In genomic region chr12:107079172-107080011, GRCh38 we compare ENCODE assay signal across 7 cellular contexts. TPM values are rescaled to one million over a fixed set of nuclear protein-coding genes. Genes with fewer than 3 reads are reported as not detected.
A peak's percentile ranks its signal among the peaks of the same experiment; 100 is the strongest.
DNase-seq lines count a peak whose midpoint lies in the region; ATAC-seq, FAIRE-seq and TF ChIP-seq lines count a peak whose summit lies in the region.

No MANE protein-coding gene starts in this region.

- 93 to 96% methylated on average over 2 of the region's 2 CpGs for WGBS in pancreas, 2 donors
- WGBS in lower leg skin, 2 donors: 87 to 92% methylated on average over 2 of the region's 2 CpGs

- no peaks in the 10 kb centered on the region for H3K79me2 ChIP-seq in Karpas-422 (ENCODE audit: low read length)

- ATAC-seq in pancreas: peak in 3 of 4 donors; percentile 51 to 69 (median 68)

- no peaks in the 10 kb centered on the region for H3K36me3 ChIP-seq in Karpas-422 (ENCODE audit: insufficient read depth, low read length)
- H3K36me3 ChIP-seq in pancreas: no peaks in the 10 kb centered on the region

- FAIRE-seq in pancreas (lab: Jason Lieb, UNC): no peak

- H3K9me2 ChIP-seq in Karpas-422 (replicated peaks; ENCODE audit: insufficient read depth, low read length): no peaks in the 10 kb centered on the region

- H3K4me1 ChIP-seq in Karpas-422 (ENCODE audit: low read length) (no peaks in the 10 kb centered on the region), pancreas (no peaks in the 10 kb centered on the region)

- H3K9me3 ChIP-seq in Karpas-422 (ENCODE audit: low read length) (no peaks in the 10 kb centered on the region), pancreas (no peaks in the 10 kb centered on the region)

- TF ChIP-seq POLR2A in lower leg skin (IDR thresholded peaks at IDR 0.05): no peak

- no peaks in the 10 kb centered on the region for H4K20me1 ChIP-seq in Karpas-422 (ENCODE audit: insufficient read depth, low read depth, low read length)

- H2AFZ ChIP-seq in Karpas-422 (ENCODE audit: low read length): no peak overlapping the region

- DNase-seq in GF-D8 (lab: John Stamatoyannopoulos, UW) (peak; percentile 4), Karpas-422 (peak; percentile 70), choroid plexus epithelial cell (ENCODE audit: low read depth) (peak; percentile 69), pancreas (no peak), T-helper 9 cell (no peak), putamen (ENCODE audit: low spot score) (no peak), lower leg skin (ENCODE audit: low spot score in 2 of 2) (no peak)

- intact Hi-C loops in pancreas (cut with DNase I) (no loop called here), lower leg skin (cut with DNase I; ENCODE audit: low total_unique reads) (no loop called here)

- H3K27ac ChIP-seq in Karpas-422 (ENCODE audit: low read length) (no peak overlapping the region), pancreas (no peak overlapping the region)

- H3K4me2 ChIP-seq in Karpas-422 (ENCODE audit: low read depth, low read length, poor library complexity, severe bottlenecking): no peak overlapping the region

- H3K9ac ChIP-seq in Karpas-422 (ENCODE audit: low read length): no peak overlapping the region

- TF ChIP-seq CTCF in choroid plexus epithelial cell (conservative IDR thresholded peaks at IDR 0.05; ENCODE audit: low read depth, low read length) (peak; percentile 71), pancreas (IDR thresholded peaks at IDR 0.05) (peak in 2 of 4 donors; percentile 11 to 15), lower leg skin (IDR thresholded peaks at IDR 0.05) (no peak)

- H3K4me3 ChIP-seq in Karpas-422 (ENCODE audit: low read length) (no peak overlapping the region), choroid plexus epithelial cell (ENCODE audit: low read depth, low read length) (no peak overlapping the region), pancreas (no peak overlapping the region), lower leg skin (ENCODE audit: low read depth, poor library complexity, severe bottlenecking) (no peak overlapping the region)

- H3K27me3 ChIP-seq in Karpas-422 (ENCODE audit: low read length): no peaks in the 10 kb centered on the region
- H3K27me3 ChIP-seq in pancreas: no peaks in the 10 kb centered on the region

RNA-seq across cellular contexts. Expression of gene CRY1, which starts 14.0 kb away (rescaled TPM):
- not detected in 2 replicates for total RNA-seq in Karpas-422 (2014; rRNA removed; shearing (Covaris generic); ENCODE audit: low replicate concordance)
- total RNA-seq in pancreas: 1 to 10 TPM; 5.5 to 8.6 (median 8.1) TPM
- 10 to 100 TPM in 1 of 2 donors, 1 to 10 TPM in 1; 5.3 to 11.5 TPM for polyA plus RNA-seq in pancreas
- 10 to 100 TPM in 2 of 4 donors, 1 to 10 TPM in 2; 7.8 to 39.1 (median 10.1) TPM for total RNA-seq in lower leg skin

Comparison
In these comparisons a context has a peak if more than half of its experiments do, and no peak if none do; other contexts are left out.
1. DNase-seq: peak in GF-D8 (single experiment), Karpas-422 (single experiment) and choroid plexus epithelial cell (single experiment); none in pancreas (0 of 6), T-helper 9 cell (single experiment), putamen (single experiment) and lower leg skin (0 of 2).